ENCODE assay signal across 27 cellular contexts in the genomic region with DNA sequence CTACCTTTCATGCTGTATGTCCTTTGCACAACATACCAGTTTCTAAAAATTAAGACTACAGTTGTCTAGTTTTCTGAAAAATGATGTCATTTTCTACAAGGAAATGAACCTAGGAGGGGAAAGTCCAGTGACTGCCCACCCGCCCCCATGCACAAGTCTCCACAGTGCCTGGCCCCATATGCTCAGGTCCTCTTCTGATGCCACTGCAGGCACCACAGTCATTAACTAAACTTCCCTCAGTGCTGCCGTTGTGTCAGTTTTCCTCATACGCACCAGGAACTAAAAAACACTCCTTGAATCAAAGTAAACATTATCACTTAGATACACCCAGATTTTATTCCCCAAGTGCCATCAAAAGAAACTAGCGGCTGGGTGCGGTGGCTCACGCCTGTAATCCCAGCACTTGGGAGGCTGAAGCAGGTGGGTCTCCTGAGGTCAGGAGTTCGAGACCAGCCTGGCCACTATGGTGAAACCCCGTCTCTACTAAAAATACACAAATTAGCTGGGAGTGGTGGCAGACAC. TPM values are rescaled to one million over a fixed set of nuclear protein-coding genes. Genes with fewer than 3 reads are reported as not detected.
DNase-seq lines count a peak whose midpoint lies in the region; ATAC-seq, FAIRE-seq and TF ChIP-seq lines count a peak whose summit lies in the region.
"Had no signal": no experiment of that assay in that cellular context is flagged by ENCODE, and none has a peak within 500 bp of the region (broad histone marks: within the 10 kb centered on the region; RNA-seq: fewer than 3 reads in every experiment).

No MANE protein-coding gene starts in this region.

- H2BK120ac ChIP-seq in mesenchymal stem cell (ENCODE audit: low read depth, low read length), result no peak overlapping the region

- H2BK12ac ChIP-seq in mesenchymal stem cell (ENCODE audit: low read length in 2 of 2), result peak overlapping the region; percentile 26 to 66

- H2BK15ac ChIP-seq in mesenchymal stem cell (ENCODE audit: low read depth, poor library complexity, severe bottlenecking), result peak overlapping the region; percentile 28

- no peak overlapping the region for H4K8ac ChIP-seq in mesenchymal stem cell (ENCODE audit: low read length)

- H3K4me3 ChIP-seq in HepG2 (replicated peaks in 1 of 3; ENCODE audit: insufficient read depth in 1 of 3, low read depth in 2 of 3, low read length in 3 of 3) (no peak overlapping the region), right lobe of liver (no peak overlapping the region), mesenchymal stem cell (ENCODE audit: insufficient read depth in 1 of 2, low read depth in 1 of 2, low read length in 2 of 2) (no peak overlapping the region), uterus (no peak overlapping the region), WERI-Rb-1 (ENCODE audit: low read depth, low read length) (no peak overlapping the region)
- H3K4me3 ChIP-seq: lower lobe of right lung, SJCRH30, spleen, tibial nerve had no signal

- H3K9me3 Mint-ChIP-seq in activated B cell treated with CpG ODN at 0.5 μM for 24 hours, result no peaks in the 10 kb centered on the region
- H3K9me3 Mint-ChIP-seq: activated naive CD4-positive, alpha-beta T cell treated with anti-CD3 and anti-CD28 coated beads, Interleukin-2, amount 50 U/mL, for 24 hours had no signal

- no peak for TF ChIP-seq EP300 in HepG2 (IDR thresholded peaks at IDR 0.05; ENCODE audit: low read depth in 2 of 2, low read length in 2 of 2)
- no peak for TF ChIP-seq EP300 in HepG2 (CRISPR knock-in tag; IDR thresholded peaks at IDR 0.05; ENCODE audit: borderline replicate concordance)

- 95% methylated on average over 8 of the region's 8 CpGs for WGBS in HepG2 (ENCODE audit: low lambda C conversion rate)
- WGBS in right lobe of liver (ENCODE audit: insufficient coverage, low coverage, low lambda C conversion rate, missing lambda C conversion rate), result 80% methylated on average over 8 of the region's 8 CpGs
- WGBS in mesenchymal stem cell, result 95% methylated on average over 7 of the region's 8 CpGs

- BruUV-seq in HepG2 (replicated peaks; lab: Mats Ljungman, UMichigan), result no TSS peak

- no peak overlapping the region for H3K14ac ChIP-seq in mesenchymal stem cell (ENCODE audit: low read length in 2 of 2)

- H3K79me2 ChIP-seq in HepG2 (ENCODE audit: insufficient read depth, low read length), result no peaks in the 10 kb centered on the region

- FAIRE-seq in HepG2 (lab: Jason Lieb, UNC), result no peak
- FAIRE-seq: GM18507 had no signal

- peak overlapping the region; percentile 58 for H2AK5ac ChIP-seq in mesenchymal stem cell (ENCODE audit: low read length, severe bottlenecking)

- H3K4me2 ChIP-seq in HepG2 (ENCODE audit: low read depth, low read length), result no peak overlapping the region
- H3K4me2 ChIP-seq in mesenchymal stem cell (ENCODE audit: low read length, poor library complexity, severe bottlenecking), result no peak overlapping the region

- H3K18ac ChIP-seq in mesenchymal stem cell (ENCODE audit: low read depth in 1 of 2, low read length in 2 of 2), result peak overlapping the region in 1 of 2 experiments; percentile 63

- no peak for TF ChIP-seq RAD21 in HepG2 (CRISPR knock-in tag; IDR thresholded peaks at IDR 0.05)

- TF ChIP-seq POLR2A in HepG2 (IDR thresholded peaks at IDR 0.05; ENCODE audit: insufficient read depth in 1 of 2, low read depth in 2 of 2, low read length in 2 of 2), result no peak
- no peak for TF ChIP-seq POLR2A in right lobe of liver (IDR thresholded peaks at IDR 0.05)
- TF ChIP-seq POLR2A in uterus (IDR thresholded peaks at IDR 0.05), result no peak

- H3K23ac ChIP-seq in mesenchymal stem cell (ENCODE audit: low read length in 2 of 2), result no peak overlapping the region

- no peaks in the 10 kb centered on the region for H3K9me3 ChIP-seq in HepG2 (ENCODE audit: low read length)
- no peaks in the 10 kb centered on the region for H3K9me3 ChIP-seq in right lobe of liver
- peaks cover 6% of the 10 kb centered on the region for H3K9me3 ChIP-seq in mesenchymal stem cell (ENCODE audit: control insufficient read depth, low read length)
- no peaks in the 10 kb centered on the region for H3K9me3 ChIP-seq in uterus
- no peaks in the 10 kb centered on the region for H3K9me3 ChIP-seq in WERI-Rb-1 (ENCODE audit: severe bottlenecking)
- H3K9me3 ChIP-seq: lower lobe of right lung, SJCRH30, spleen, tibial nerve had no signal

- intact Hi-C loops in HepG2 (cut with micrococcal nuclease; ENCODE audit: unreplicated experiment) (no loop called here), right lobe of liver (cut with DNase I) (no loop called here), activated B cell treated with CpG ODN at 0.5 μM for 24 hours (cut with micrococcal nuclease) (no loop called here), uterus (cut with DNase I; ENCODE audit: low total_unique reads) (no loop called here)

- ATAC-seq in HepG2 (no peak), right lobe of liver (no peak), activated B cell treated with CpG ODN at 0.5 μM for 24 hours (ENCODE audit: low read depth) (peak; percentile 42), GM21529 (IDR thresholded peaks at IDR 0.05; ENCODE audit: unreplicated experiment) (no peak)
- ATAC-seq: stimulated activated naive CD8-positive, alpha-beta T cell treated with anti-CD3 and anti-CD28 coated beads, Interleukin-15, amount 100 ng/mL, for 72 hours; T-cell had no signal

- no peak overlapping the region for H3K4ac ChIP-seq in mesenchymal stem cell (ENCODE audit: low read depth in 1 of 2, low read length in 2 of 2)

- no peaks in the 10 kb centered on the region for H3K36me3 Mint-ChIP-seq in activated B cell treated with CpG ODN at 0.5 μM for 24 hours (ENCODE audit: low read depth)
- H3K36me3 Mint-ChIP-seq: activated naive CD4-positive, alpha-beta T cell treated with anti-CD3 and anti-CD28 coated beads, Interleukin-2, amount 50 U/mL, for 24 hours; T-cell had no signal

- CTCF ChIA-PET in HepG2 (lab: Yijun Ruan, JAX; ENCODE audit: low intra/inter-chr PET ratio, low total read pairs), result no interaction called here
- CTCF ChIA-PET in activated B cell treated with CpG ODN at 0.5 μM for 24 hours (lab: Charles Lee), result no interaction called here

- H4K91ac ChIP-seq in mesenchymal stem cell (ENCODE audit: low read length), result no peak overlapping the region

- no peaks in the 10 kb centered on the region for H4K20me1 ChIP-seq in HepG2 (ENCODE audit: insufficient read depth, low read length)

- H2BK5ac ChIP-seq in mesenchymal stem cell (ENCODE audit: low read depth, low read length, poor library complexity, severe bottlenecking), result no peak overlapping the region

- in situ Hi-C loops in HepG2 (cut with HindIII; ENCODE audit: extremely low pct_ligation_motif_present, low pct_unique_long_range_greater_than_20kb), result no loop called here

- H2AFZ ChIP-seq in HepG2 (ENCODE audit: low read length), result no peak overlapping the region
- H2AFZ ChIP-seq in mesenchymal stem cell (ENCODE audit: low read depth, low read length), result no peak overlapping the region

- no peak overlapping the region for H3K27ac ChIP-seq in HepG2 (ENCODE audit: extremely low read length, insufficient read depth, low read length)
- no peak overlapping the region for H3K27ac ChIP-seq in right lobe of liver
- H3K27ac ChIP-seq in mesenchymal stem cell (ENCODE audit: low read length, poor library complexity, severe bottlenecking), result no peak overlapping the region
- H3K27ac ChIP-seq in uterus, result peak overlapping the region; percentile 21 to 76
- no peak overlapping the region for H3K27ac ChIP-seq in WERI-Rb-1
- H3K27ac ChIP-seq: lower lobe of right lung, SJCRH30 had no signal

- H3K27ac Mint-ChIP-seq in activated B cell treated with CpG ODN at 0.5 μM for 24 hours, result no peak overlapping the region
- H3K27ac Mint-ChIP-seq: activated naive CD4-positive, alpha-beta T cell treated with anti-CD3 and anti-CD28 coated beads, Interleukin-2, amount 50 U/mL, for 24 hours; T-cell had no signal

- TF ChIP-seq CTCF in HepG2 (CRISPR knock-in tag; IDR thresholded peaks at IDR 0.05) (no peak), right lobe of liver (IDR thresholded peaks at IDR 0.05) (no peak), activated B cell treated with CpG ODN at 0.5 μM for 24 hours (IDR thresholded peaks at IDR 0.05) (no peak), uterus (IDR thresholded peaks at IDR 0.05) (no peak), WERI-Rb-1 (IDR thresholded peaks at IDR 0.05; ENCODE audit: low read depth, low read length) (no peak)

- H3K27me3 Mint-ChIP-seq in activated B cell treated with CpG ODN at 0.5 μM for 24 hours, result no peaks in the 10 kb centered on the region
- H3K27me3 Mint-ChIP-seq: activated naive CD4-positive, alpha-beta T cell treated with anti-CD3 and anti-CD28 coated beads, Interleukin-2, amount 50 U/mL, for 24 hours had no signal

- H3K4me1 ChIP-seq in HepG2 (ENCODE audit: insufficient read depth, low read length) (peaks cover 41% of the 10 kb centered on the region), right lobe of liver (no peaks in the 10 kb centered on the region), mesenchymal stem cell (ENCODE audit: control insufficient read depth, insufficient read depth, low read depth, low read length) (peaks cover 17% of the 10 kb centered on the region), uterus (peaks cover 0 to 7% of the 10 kb centered on the region in 2 donors)

- H3K4me1 Mint-ChIP-seq in activated B cell treated with CpG ODN at 0.5 μM for 24 hours, result peaks cover 26% of the 10 kb centered on the region
- H3K4me1 Mint-ChIP-seq: activated naive CD4-positive, alpha-beta T cell treated with anti-CD3 and anti-CD28 coated beads, Interleukin-2, amount 50 U/mL, for 24 hours; stimulated activated naive CD8-positive, alpha-beta T cell treated with anti-CD3 and anti-CD28 coated beads, Interleukin-15, amount 100 ng/mL, for 72 hours; T-cell had no signal

- no peak overlapping the region for H3K9ac ChIP-seq in HepG2 (ENCODE audit: insufficient read depth, low read depth, low read length)
- no peak overlapping the region for H3K9ac ChIP-seq in mesenchymal stem cell (ENCODE audit: low read length)

- DNase-seq in HepG2 (ENCODE audit: low spot score) (no peak), right lobe of liver (no peak), activated B cell treated with CpG ODN at 0.5 μM for 24 hours (no peak), mesenchymal stem cell (no peak), uterus (no peak), WERI-Rb-1 (no peak), GM19240 (ENCODE audit: insufficient read length, low spot score) (no peak)
- DNase-seq: activated CD4-positive, alpha-beta T cell treated with anti-CD3 and anti-CD28 coated beads for 4 hours; aorta; COR-L47; effector CD4-positive, alpha-beta T cell; foreskin melanocyte; hypothalamus; Kasumi-1; lower lobe of right lung; NCI-H1092; NCI-H2081; NCI-H446; SJCRH30; spleen; stimulated activated CD4-positive, alpha-beta T cell treated with anti-CD3 and anti-CD28 coated beads, Interleukin-4, amount 100 ng/mL, for 4 hours; stimulated activated naive CD8-positive, alpha-beta T cell treated with anti-CD3 and anti-CD28 coated beads, Interleukin-15, amount 100 ng/mL, for 72 hours; T-cell had no signal

- H3K79me1 ChIP-seq in mesenchymal stem cell (replicated peaks; ENCODE audit: low read length, poor library complexity, severe bottlenecking), result no peaks in the 10 kb centered on the region

- H3K27me3 ChIP-seq in HepG2 (ENCODE audit: control insufficient read depth in 1 of 2, insufficient read depth in 2 of 2, low read length in 2 of 2), result no peaks in the 10 kb centered on the region
- H3K27me3 ChIP-seq in right lobe of liver, result no peaks in the 10 kb centered on the region
- H3K27me3 ChIP-seq in mesenchymal stem cell (ENCODE audit: control insufficient read depth in 1 of 2, insufficient read depth in 1 of 2, low read length in 2 of 2), result peaks cover 0 to 37% of the 10 kb centered on the region in 2 experiments
- H3K27me3 ChIP-seq in uterus, result no peaks in the 10 kb centered on the region
- H3K27me3 ChIP-seq in WERI-Rb-1 (ENCODE audit: insufficient read depth, low read depth, severe bottlenecking), result no peaks in the 10 kb centered on the region
- H3K27me3 ChIP-seq: SJCRH30, spleen, tibial nerve had no signal

- no peaks in the 10 kb centered on the region for H3K36me3 ChIP-seq in HepG2 (replicated peaks in 1 of 2; ENCODE audit: control insufficient read depth in 1 of 2, insufficient read depth in 2 of 2, low read length in 2 of 2)
- no peaks in the 10 kb centered on the region for H3K36me3 ChIP-seq in right lobe of liver
- no peaks in the 10 kb centered on the region for H3K36me3 ChIP-seq in mesenchymal stem cell (ENCODE audit: control insufficient read depth in 1 of 2, insufficient read depth in 2 of 2, low read depth in 1 of 2, low read length in 2 of 2)
- no peaks in the 10 kb centered on the region for H3K36me3 ChIP-seq in uterus
- H3K36me3 ChIP-seq in WERI-Rb-1, result no peaks in the 10 kb centered on the region
- H3K36me3 ChIP-seq: lower lobe of right lung, SJCRH30, spleen, tibial nerve had no signal

- POLR2A ChIA-PET in HepG2 (lab: Yijun Ruan, JAX) (interaction anchor here (1.2 to 2.9 kb wide), 2 partner anchors 12 to 18 kb away, joined by 3 to 11 read pairs; no protein-coding TSS in a partner anchor), activated B cell treated with CpG ODN at 0.5 μM for 24 hours (lab: Charles Lee) (no interaction called here)

- H3K4me3 Mint-ChIP-seq in activated B cell treated with CpG ODN at 0.5 μM for 24 hours, result no peak overlapping the region
- H3K4me3 Mint-ChIP-seq: activated naive CD4-positive, alpha-beta T cell treated with anti-CD3 and anti-CD28 coated beads, Interleukin-2, amount 50 U/mL, for 24 hours; stimulated activated naive CD8-positive, alpha-beta T cell treated with anti-CD3 and anti-CD28 coated beads, Interleukin-15, amount 100 ng/mL, for 72 hours; T-cell had no signal

RNA-seq across cellular contexts. Expression of a gene that starts 6.9 kb away (rescaled TPM):
- total RNA-seq in HepG2 (2016; rRNA removed; fragmentation: Illumina TruSeq; extraction: Trizol) (51.3 and 55.7 TPM in 2 replicates), right lobe of liver (10 to 100 TPM; 51.2 to 95.0 (median 58.4) TPM), activated B cell treated with CpG ODN at 0.5 μM for 24 hours (29.4 and 30.3 TPM in 2 replicates), uterus (100 to 1,000 TPM in 1 of 4 donors, 10 to 100 TPM in 3; 27.2 to 110 (median 47.5) TPM)
- total RNA-seq in HepG2 (2016; cell fraction: cytosol; rRNA removed; fragmentation: Illumina TruSeq; extraction: Trizol; ENCODE audit: low read depth), result 14.9 and 19.1 TPM in 2 replicates
- 45.5 and 52.6 TPM in 2 replicates for total RNA-seq in HepG2 (2016; cell fraction: insoluble cytoplasmic fraction; rRNA removed; fragmentation: Illumina TruSeq; extraction: Trizol)
- 16.6 and 16.8 TPM in 2 replicates for total RNA-seq in HepG2 (2016; cell fraction: membrane; rRNA removed; fragmentation: Illumina TruSeq; extraction: Trizol)
- total RNA-seq in HepG2 (2016; cell fraction: nucleus; rRNA removed; fragmentation: Illumina TruSeq; extraction: Trizol), result 72.4 and 83.0 TPM in 2 replicates
- 52.9 and 55.1 TPM in 2 replicates for polyA plus RNA-seq in HepG2 (2011; rRNA removed)
- polyA plus RNA-seq in HepG2 (2011; cell fraction: cytosol; rRNA removed), result 28.4 and 33.2 TPM in 2 replicates
- polyA plus RNA-seq in HepG2 (2011; cell fraction: nucleus; rRNA removed), result 76.4 and 98.4 TPM in 2 replicates
- polyA plus RNA-seq in HepG2 (2012), result 48.6 and 60.6 TPM in 2 replicates
- 1.6 and 1.9 TPM in 2 replicates for polyA plus RNA-seq in HepG2 (2016; cell fraction: cytosol; fragmentation: Illumina TruSeq; extraction: Trizol; ENCODE audit: low read depth)
- 32.3 and 39.6 TPM in 2 replicates for polyA plus RNA-seq in HepG2 (2016; cell fraction: insoluble cytoplasmic fraction; fragmentation: Illumina TruSeq; extraction: Trizol; ENCODE audit: low read depth)
- 3.7 and 4.3 TPM in 2 replicates for polyA plus RNA-seq in HepG2 (2016; cell fraction: membrane; fragmentation: Illumina TruSeq; extraction: Trizol; ENCODE audit: low read depth)
- polyA plus RNA-seq in HepG2 (2016; cell fraction: nucleus; fragmentation: Illumina TruSeq; extraction: Trizol; ENCODE audit: insufficient read depth, low read depth), result 56.5 and 64.9 TPM in 2 replicates
- 29.7 and 302 TPM in 2 replicates for polyA minus RNA-seq in HepG2 (2011; rRNA and poly(A)+ RNA removed; ENCODE audit: low replicate concordance)
- polyA minus RNA-seq in HepG2 (2011; cell fraction: cytosol; rRNA and poly(A)+ RNA removed), result 53.8 and 56.5 TPM in 2 replicates
- polyA minus RNA-seq in HepG2 (2011; cell fraction: nucleus; rRNA and poly(A)+ RNA removed), result 139 and 170 TPM in 2 replicates
- 142 TPM for polyA plus RNA-seq in mesenchymal stem cell (2013, experiment 1 of 2)
- 136 TPM for polyA plus RNA-seq in mesenchymal stem cell (2013, experiment 2 of 2)

Comparison
In these comparisons a context has a peak if more than half of its experiments do, and no peak if none do; other contexts are left out.
1. H3K27ac ChIP-seq: peak in uterus (2 of 2); none in HepG2 (single experiment), right lobe of liver (0 of 3), mesenchymal stem cell (single experiment) and WERI-Rb-1 (single experiment).